1 cellular context compared by ENCODE assay signal in the genomic region with DNA sequence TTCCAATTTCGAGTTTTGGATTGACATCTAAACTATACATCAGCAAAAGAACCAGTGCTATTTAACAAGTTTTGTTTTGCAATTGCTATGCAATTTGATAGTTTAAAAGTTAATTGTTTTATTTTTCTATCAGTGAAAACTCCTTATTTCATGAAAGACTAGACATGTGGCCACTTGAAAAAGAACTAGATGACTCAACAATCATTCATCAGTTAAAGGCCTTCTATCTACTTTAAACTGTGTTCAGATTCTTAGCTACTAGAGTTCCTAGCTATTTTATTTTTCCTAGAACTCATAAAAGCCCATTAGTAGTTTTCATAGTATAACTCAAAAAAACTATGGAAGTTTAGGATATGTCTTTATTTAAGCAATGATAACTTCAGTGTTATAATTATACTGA.
TF ChIP-seq lines count a peak whose summit lies in the region.

No MANE protein-coding gene starts in this region.

TF ChIP-seq in IMR-90, 13 proteins besides CTCF, POLR2A, EP300 and RAD21:
- TF ChIP-seq RCOR1 (IDR thresholded peaks at IDR 0.05; ENCODE audit: insufficient replicate concordance, low read length) (no peak), CHD1 (IDR thresholded peaks at IDR 0.05; ENCODE audit: low read depth, low read length) (no peak), NFE2L2 (IDR thresholded peaks at IDR 0.05; ENCODE audit: low read depth, low read length) (no peak), MAZ (IDR thresholded peaks at IDR 0.05; ENCODE audit: borderline replicate concordance, low read depth, low read length) (no peak), BHLHE40 (IDR thresholded peaks at IDR 0.05; ENCODE audit: low read depth, low read length) (no peak), MAFK (IDR thresholded peaks at IDR 0.05; ENCODE audit: low read depth, low read length) (no peak), SMC3 (IDR thresholded peaks at IDR 0.05; ENCODE audit: low read depth, low read length) (no peak), MXI1 (IDR thresholded peaks at IDR 0.05; ENCODE audit: borderline replicate concordance, low read depth, low read length) (no peak), RFX5 (IDR thresholded peaks at IDR 0.05; ENCODE audit: low read depth, low read length) (no peak), USF2 (IDR thresholded peaks at IDR 0.05; ENCODE audit: low read depth, low read length) (no peak), FOS (IDR thresholded peaks at IDR 0.05; ENCODE audit: low read depth, low read length) (no peak), CEBPB (IDR thresholded peaks at IDR 0.05; ENCODE audit: low read depth, low read length) (no peak)
- TF ChIP-seq, protein P1, sequence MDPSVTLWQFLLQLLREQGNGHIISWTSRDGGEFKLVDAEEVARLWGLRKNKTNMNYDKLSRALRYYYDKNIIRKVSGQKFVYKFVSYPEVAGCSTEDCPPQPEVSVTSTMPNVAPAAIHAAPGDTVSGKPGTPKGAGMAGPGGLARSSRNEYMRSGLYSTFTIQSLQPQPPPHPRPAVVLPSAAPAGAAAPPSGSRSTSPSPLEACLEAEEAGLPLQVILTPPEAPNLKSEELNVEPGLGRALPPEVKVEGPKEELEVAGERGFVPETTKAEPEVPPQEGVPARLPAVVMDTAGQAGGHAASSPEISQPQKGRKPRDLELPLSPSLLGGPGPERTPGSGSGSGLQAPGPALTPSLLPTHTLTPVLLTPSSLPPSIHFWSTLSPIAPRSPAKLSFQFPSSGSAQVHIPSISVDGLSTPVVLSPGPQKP (IDR thresholded peaks at IDR 0.05; ENCODE audit: borderline replicate concordance, low read depth, low read length): no peak
